20 cellular contexts compared by ENCODE assay signal in genomic region chr3:71962561-71963240, GRCh38.
A peak's percentile ranks its signal among the peaks of the same experiment; 100 is the strongest.
DNase-seq lines count a peak whose midpoint lies in the region; ATAC-seq and TF ChIP-seq lines count a peak whose summit lies in the region.
"Had no signal": no experiment of that assay in that cellular context is flagged by ENCODE, and none has a peak within 500 bp of the region (broad histone marks: within the 10 kb centered on the region; RNA-seq: fewer than 3 reads in every experiment).

No MANE protein-coding gene starts in this region.

- ATAC-seq in GM19023 (IDR thresholded peaks at IDR 0.05; ENCODE audit: unreplicated experiment) (no peak), HG02970 (IDR thresholded peaks at IDR 0.05; ENCODE audit: low FRiP score, unreplicated experiment) (no peak), right lobe of liver (no peak)
- ATAC-seq: body of pancreas had no signal

- intact Hi-C loops in right lobe of liver (cut with DNase I): no loop called here

- no peak overlapping the region for H3K4me3 ChIP-seq in right lobe of liver
- H3K4me3 ChIP-seq: body of pancreas, hepatocyte, neural progenitor cell, SJCRH30, stomach had no signal

- 79% methylated on average over 8 of the region's 8 CpGs for WGBS in right lobe of liver (ENCODE audit: insufficient coverage, low coverage, low lambda C conversion rate, missing lambda C conversion rate)

- TF ChIP-seq CTCF in right lobe of liver (IDR thresholded peaks at IDR 0.05): no peak

- no peak overlapping the region for H3K27ac ChIP-seq in right lobe of liver
- H3K27ac ChIP-seq: body of pancreas, hepatocyte, neural progenitor cell, SJCRH30, stomach had no signal

- DNase-seq in NCI-H146 (lab: John Stamatoyannopoulos, UW): peak; percentile 32
- no peak for DNase-seq in NCI-H146 treated with DMSO at 0.1 percent for 48 hours (lab: John Stamatoyannopoulos, UW; ENCODE audit: unreplicated experiment)
- DNase-seq in NCI-H1694 (lab: John Stamatoyannopoulos, UW): peak; percentile 43
- DNase-seq in amniotic epithelial cell (ENCODE audit: low read depth): peak; percentile 14
- peak; percentile 66 for DNase-seq in myocyte (ENCODE audit: low read depth)
- no peak for DNase-seq in right lobe of liver
- DNase-seq: 8988T; activated CD8-positive, alpha-beta memory T cell treated with anti-CD3 and anti-CD28 coated beads, Interleukin-2, amount 50 U/mL, for 48 hours; activated naive CD4-positive, alpha-beta T cell treated with anti-CD3 and anti-CD28 coated beads, Interleukin-2, amount 50 U/mL, for 16 hours; body of pancreas; CD4-positive, CD25-positive, alpha-beta regulatory T cell; dermis blood vessel endothelial cell; H7; SJCRH30; stimulated activated CD4-positive, alpha-beta T cell treated with anti-CD3 and anti-CD28 coated beads, Interleukin-15, amount 100 ng/mL, for 24 hours; stomach had no signal

- H3K4me1 ChIP-seq in right lobe of liver: no peaks in the 10 kb centered on the region
- H3K4me1 ChIP-seq: SJCRH30, stomach had no signal

- no peaks in the 10 kb centered on the region for H3K27me3 ChIP-seq in right lobe of liver
- H3K27me3 ChIP-seq: body of pancreas, neural progenitor cell, SJCRH30, stomach had no signal

- no peaks in the 10 kb centered on the region for H3K36me3 ChIP-seq in right lobe of liver
- H3K36me3 ChIP-seq: neural progenitor cell, SJCRH30, stomach had no signal

- H3K9me3 ChIP-seq in right lobe of liver: no peaks in the 10 kb centered on the region
- H3K9me3 ChIP-seq: body of pancreas, SJCRH30, stomach had no signal

- TF ChIP-seq POLR2A in right lobe of liver (IDR thresholded peaks at IDR 0.05): no peak

Comparison
In these comparisons a context has a peak if more than half of its experiments do, and no peak if none do; other contexts are left out.
1. DNase-seq: peak in NCI-H146 (single experiment), NCI-H1694 (single experiment), amniotic epithelial cell (single experiment) and myocyte (single experiment); none in NCI-H146 treated with DMSO at 0.1 percent for 48 hours (single experiment) and right lobe of liver (0 of 3).